Comparison of ENCODE assay signal across 18 cellular contexts in the genomic region with DNA sequence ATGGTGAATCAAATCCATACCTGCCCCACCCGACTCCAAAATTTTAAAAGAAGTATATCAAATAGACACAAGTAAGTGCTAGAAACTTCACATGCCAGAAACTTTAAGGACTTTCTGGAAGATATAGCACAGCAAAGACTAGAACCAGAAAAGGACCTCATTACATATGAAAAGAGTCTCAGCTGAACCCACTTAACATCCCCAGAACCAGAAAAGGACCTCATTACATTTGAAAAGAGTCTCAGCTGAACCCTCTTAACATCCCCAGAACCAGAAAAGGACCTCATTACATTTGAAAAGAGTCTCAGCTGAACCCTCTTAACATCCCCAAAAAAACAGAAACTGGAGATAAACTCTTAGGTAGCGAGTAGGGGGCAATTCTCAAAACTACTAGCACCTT. TPM values are rescaled to one million over a fixed set of nuclear protein-coding genes. Genes with fewer than 3 reads are reported as not detected.
DNase-seq lines count a peak whose midpoint lies in the region; ATAC-seq and TF ChIP-seq lines count a peak whose summit lies in the region.
"Had no signal": no experiment of that assay in that cellular context is flagged by ENCODE, and none has a peak within 500 bp of the region (broad histone marks: within the 10 kb centered on the region; RNA-seq: fewer than 3 reads in every experiment).

No MANE protein-coding gene starts in this region.

- no peak overlapping the region for H3K4ac ChIP-seq in H9 (ENCODE audit: low read depth, low read length)

- no peak overlapping the region for H3K18ac ChIP-seq in H9 (ENCODE audit: insufficient read length, low read depth, low read length)

- H3K9me3 ChIP-seq in H9 (ENCODE audit: control insufficient read depth, low read depth, low read length) = no peaks in the 10 kb centered on the region
- H3K9me3 ChIP-seq in NT2/D1 (ENCODE audit: insufficient read depth, low read length) = peaks cover 16% of the 10 kb centered on the region; the same call in 1 of the 2 replicates
- H3K9me3 ChIP-seq: BLaER1 treated with 17β-estradiol and CSF1 and Interleukin-3, amounts not matched to agents 10 nM and 100 nM; Caco-2 had no signal

- POLR2A ChIA-PET in GM10248 (lab: Yijun Ruan, JAX) = no interaction called here

- no peak overlapping the region for H4K91ac ChIP-seq in H9 (ENCODE audit: insufficient read length, low read depth, low read length)

- H3K27ac Mint-ChIP-seq in H9 = peak overlapping the region in 2 of 3 experiments; percentile 70 to 89; a peak in 5 of 7 replicates
- H3K27ac Mint-ChIP-seq: B cell; CD4-positive, CD25-positive, alpha-beta regulatory T cell; HFFc6 had no signal

- H2BK15ac ChIP-seq in H9 (ENCODE audit: low read depth, low read length) = no peak overlapping the region

- H4K5ac ChIP-seq in H9 (ENCODE audit: insufficient read length, low read depth, low read length) = no peak overlapping the region

- no peak overlapping the region for H3K4me3 ChIP-seq in NT2/D1 (ENCODE audit: insufficient read length, low read depth)
- H3K4me3 ChIP-seq: BLaER1 treated with 17β-estradiol and CSF1 and Interleukin-3, amounts not matched to agents 10 nM and 100 nM; GM12878; K562 had no signal

- H3K27me3 ChIP-seq in H9 (ENCODE audit: insufficient read depth, low read length) (no peaks in the 10 kb centered on the region), NT2/D1 (ENCODE audit: insufficient read depth, insufficient read length) (no peaks in the 10 kb centered on the region)
- H3K27me3 ChIP-seq: BLaER1 treated with 17β-estradiol and CSF1 and Interleukin-3, amounts not matched to agents 10 nM and 100 nM had no signal

- peaks cover 14 to 18% of the 10 kb centered on the region in 2 experiments for H3K9me3 Mint-ChIP-seq in H9
- H3K9me3 Mint-ChIP-seq: CD4-positive, CD25-positive, alpha-beta regulatory T cell; HFFc6 had no signal

- no peak overlapping the region for H2BK20ac ChIP-seq in H9 (ENCODE audit: low read depth, low read length, poor library complexity, severe bottlenecking)

- peaks cover 32 to 40% of the 10 kb centered on the region in 2 experiments for H3K4me1 Mint-ChIP-seq in H9
- H3K4me1 Mint-ChIP-seq: B cell; CD4-positive, CD25-positive, alpha-beta regulatory T cell had no signal

- H2BK5ac ChIP-seq in H9 (ENCODE audit: insufficient read length, low read length) = no peak overlapping the region

- ATAC-seq in HG03457 (IDR thresholded peaks at IDR 0.05; ENCODE audit: unreplicated experiment) = no peak
- ATAC-seq: GM12878, HCT116, K562 had no signal

- no peaks in the 10 kb centered on the region for H4K20me1 ChIP-seq in H9 (ENCODE audit: control insufficient read depth, insufficient read depth, insufficient read length)
- H4K20me1 ChIP-seq: BLaER1 treated with 17β-estradiol and CSF1 and Interleukin-3, amounts not matched to agents 10 nM and 100 nM had no signal

- H2BK12ac ChIP-seq in H9 (ENCODE audit: insufficient read length, low read depth, low read length) = no peak overlapping the region

- no peak overlapping the region for H3K23ac ChIP-seq in H9 (ENCODE audit: insufficient read length, low read depth, low read length)

- no peak for TF ChIP-seq CTCF in H9 (conservative IDR thresholded peaks at IDR 0.05)
- TF ChIP-seq CTCF in GM10248 (IDR thresholded peaks at IDR 0.05; ENCODE audit: control extremely low read depth, extremely low read depth, low read depth, missing control alignments) = no peak

- no peak overlapping the region for H2AK5ac ChIP-seq in H9 (ENCODE audit: insufficient read length, low read length)

- no CpG with 5 or more reads among the region's 2 CpGs for WGBS in H9 (ENCODE audit: extremely low coverage, insufficient read length, low lambda C conversion rate)

- peaks cover 0 to 19% (median 1%) of the 10 kb centered on the region in 3 experiments; a peak in 4 of 7 replicates for H3K36me3 Mint-ChIP-seq in H9 (ENCODE audit: insufficient read depth in 1 of 3, low read depth in 3 of 3)
- H3K36me3 Mint-ChIP-seq: CD4-positive, CD25-positive, alpha-beta regulatory T cell had no signal

- no peaks in the 10 kb centered on the region for H3K27me3 Mint-ChIP-seq in H9 (ENCODE audit: low read depth)
- H3K27me3 Mint-ChIP-seq: B cell had no signal

- H3K4me1 ChIP-seq in H9 (ENCODE audit: insufficient read depth, low read length) = peaks cover 7% of the 10 kb centered on the region; the same call in 1 of the 2 replicates
- H3K4me1 ChIP-seq in NT2/D1 (ENCODE audit: insufficient read depth, insufficient read length) = no peaks in the 10 kb centered on the region
- H3K4me1 ChIP-seq: BLaER1 treated with 17β-estradiol and CSF1 and Interleukin-3, amounts not matched to agents 10 nM and 100 nM; Caco-2 had no signal

- H3K9ac ChIP-seq in H9 (ENCODE audit: extremely low read depth, insufficient read length, low read length) (no peak overlapping the region), NT2/D1 (ENCODE audit: insufficient read length, low read depth) (no peak overlapping the region)
- H3K9ac ChIP-seq: BLaER1 treated with 17β-estradiol and CSF1 and Interleukin-3, amounts not matched to agents 10 nM and 100 nM had no signal

- no peaks in the 10 kb centered on the region for H3K79me1 ChIP-seq in H9 (ENCODE audit: insufficient read depth, low read depth, low read length, poor library complexity, severe bottlenecking)

- no peak overlapping the region for H3K14ac ChIP-seq in H9 (ENCODE audit: insufficient read depth, low read length)

- no peak overlapping the region for H4K8ac ChIP-seq in H9 (replicated peaks; ENCODE audit: insufficient read length, low read depth, low read length)

- H3K36me3 ChIP-seq in NT2/D1 (ENCODE audit: insufficient read depth, insufficient read length, low read length) = no peaks in the 10 kb centered on the region
- H3K36me3 ChIP-seq: BLaER1 treated with 17β-estradiol and CSF1 and Interleukin-3, amounts not matched to agents 10 nM and 100 nM had no signal

- H3K4me2 ChIP-seq in H9 (ENCODE audit: insufficient read depth, insufficient read length, low read length) = no peak overlapping the region
- H3K4me2 ChIP-seq: BLaER1 treated with 17β-estradiol and CSF1 and Interleukin-3, amounts not matched to agents 10 nM and 100 nM had no signal

- H3K79me2 ChIP-seq in H9 (ENCODE audit: insufficient read depth, low read length) = no peaks in the 10 kb centered on the region

- DNase-seq in DMS79 (lab: John Stamatoyannopoulos, UW) = peak; percentile 45
- DNase-seq in H9 = no peak
- DNase-seq in NT2/D1 (ENCODE audit: low read depth, low spot score) = peak; percentile 16
- DNase-seq in iPS DF 19.7 (ENCODE audit: low read depth, low spot score) = peak; percentile 45
- DNase-seq in GM10248 (ENCODE audit: extremely low spot score) = no peak
- no peak for DNase-seq in A172 (ENCODE audit: low spot score)
- DNase-seq: 8988T; Caco-2; CD4-positive, CD25-positive, alpha-beta regulatory T cell; GF-D8; HFFc6; IMR-90 had no signal

- peak overlapping the region; percentile 88 for H3K27ac ChIP-seq in H9 (ENCODE audit: insufficient read length, low read depth, low read length)
- H3K27ac ChIP-seq: BLaER1 treated with 17β-estradiol and CSF1 and Interleukin-3, amounts not matched to agents 10 nM and 100 nM had no signal

- CTCF ChIA-PET in GM10248 (lab: Yijun Ruan, JAX) = no interaction called here

- H3K23me2 ChIP-seq in H9 (ENCODE audit: insufficient read length, low read depth, low read length, poor library complexity, severe bottlenecking) = no peaks in the 10 kb centered on the region

- H3K56ac ChIP-seq in H9 (ENCODE audit: insufficient read length, low read depth, low read length) = no peak overlapping the region

- H3T11ph ChIP-seq in H9 (ENCODE audit: low read length) = no peak overlapping the region

- no peak overlapping the region for H3K4me3 Mint-ChIP-seq in H9
- H3K4me3 Mint-ChIP-seq: B cell; CD4-positive, CD25-positive, alpha-beta regulatory T cell; HFFc6 had no signal

- H2BK120ac ChIP-seq in H9 (ENCODE audit: low read depth, low read length, poor library complexity, severe bottlenecking) = no peak overlapping the region

- H2AFZ ChIP-seq in H9 (ENCODE audit: low read length) = no peak overlapping the region

RNA-seq across cellular contexts. Expression of a gene that starts 32.3 kb away (rescaled TPM):
- 0.11 and 0.20 TPM in 2 replicates for total RNA-seq in H9 (2021)
- total RNA-seq in A172 (2014; rRNA removed; shearing (Covaris generic)) = 0.19 TPM in 1 of 2 replicates, not detected in the other
- total RNA-seq: Caco-2, HFFc6, IMR-90, K562 had no signal

Comparison
In these comparisons a context has a peak if more than half of its experiments do, and no peak if none do; other contexts are left out.
1. DNase-seq: peak in DMS79 (single experiment), NT2/D1 (single experiment) and iPS DF 19.7 (single experiment); none in H9 (single experiment), GM10248 (single experiment) and A172 (single experiment).